ENCODE assay signal across 14 cellular contexts in the genomic region with DNA sequence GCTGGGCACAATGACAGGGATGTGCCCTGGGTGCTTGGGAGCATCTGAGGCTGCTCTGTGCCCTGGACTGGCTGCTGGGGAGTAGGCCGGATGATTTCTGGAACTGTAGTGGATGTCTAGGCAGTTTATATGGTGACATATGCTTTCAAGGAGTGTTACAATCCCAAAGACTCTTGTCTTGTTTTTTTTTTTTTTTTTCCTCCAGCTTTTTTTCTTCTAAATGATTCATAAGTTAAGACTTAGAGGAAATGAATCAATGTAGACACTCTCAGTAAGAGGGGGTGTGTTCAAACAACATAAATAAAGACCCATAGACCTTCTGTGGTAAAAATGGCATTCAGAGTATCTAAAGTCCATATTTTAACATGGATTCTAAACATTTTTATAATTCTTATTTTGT.
DNase-seq lines count a peak whose midpoint lies in the region; TF ChIP-seq lines count a peak whose summit lies in the region.
"Had no signal": no experiment of that assay in that cellular context is flagged by ENCODE, and none has a peak within 500 bp of the region (broad histone marks: within the 10 kb centered on the region; RNA-seq: fewer than 3 reads in every experiment).

No MANE protein-coding gene starts in this region.

- WGBS in neuronal stem cell (ENCODE audit: extremely low coverage in 2 of 2, insufficient read length in 2 of 2, insufficient replicate concordance in 1 of 2), 2 donors = no CpG with 5 or more reads among the region's 1 CpG

- no peak overlapping the region for H3K27ac ChIP-seq in neuronal stem cell (replicated peaks; ENCODE audit: low read length)
- H3K27ac ChIP-seq: 22Rv1, thyroid gland had no signal

- H3K4me3 ChIP-seq in astrocyte of the cerebellum (ENCODE audit: low read depth, low read length) (no peak overlapping the region), neuronal stem cell (ENCODE audit: low read length in 2 of 2) (no peak overlapping the region)
- H3K4me3 ChIP-seq: thyroid gland had no signal

- H3K36me3 ChIP-seq in neuronal stem cell (replicated peaks in 1 of 2; ENCODE audit: control insufficient read depth in 2 of 2, insufficient read depth in 2 of 2, low read length in 2 of 2) = no peaks in the 10 kb centered on the region
- H3K36me3 ChIP-seq: thyroid gland had no signal

- H4K91ac ChIP-seq in neuronal stem cell (ENCODE audit: low read depth, low read length, poor library complexity) = no peak overlapping the region

- no peak overlapping the region for H2BK120ac ChIP-seq in neuronal stem cell (ENCODE audit: low read depth, low read length)

- H2BK15ac ChIP-seq in neuronal stem cell (ENCODE audit: low read length) = no peak overlapping the region

- H3K9ac ChIP-seq in neuronal stem cell (ENCODE audit: low read depth, low read length, poor library complexity) = no peak overlapping the region

- no peak overlapping the region for H3K4ac ChIP-seq in neuronal stem cell (ENCODE audit: low read length)

- H3K27me3 ChIP-seq in neuronal stem cell (ENCODE audit: control insufficient read depth in 3 of 3, insufficient read depth in 3 of 3, low read depth in 1 of 3, low read length in 3 of 3) = no peaks in the 10 kb centered on the region
- H3K27me3 ChIP-seq: thyroid gland had no signal

- no peak overlapping the region for H3K23ac ChIP-seq in neuronal stem cell (ENCODE audit: low read depth, low read length, poor library complexity)

- in situ Hi-C loops in astrocyte of the cerebellum (cut with HindIII; ENCODE audit: low sequenced_read_pairs) = no loop called here

- H2BK5ac ChIP-seq in neuronal stem cell (ENCODE audit: low read length) = no peak overlapping the region

- DNase-seq in DMS53 (lab: John Stamatoyannopoulos, UW) (peak; percentile 11), DMS53 treated with DMSO at 0.1 percent for 48 hours (lab: John Stamatoyannopoulos, UW; ENCODE audit: unreplicated experiment) (no peak), astrocyte of the cerebellum (ENCODE audit: low read depth) (peak; percentile 41), glomerular endothelial cell (ENCODE audit: extremely low read depth, low read depth, low spot score) (peak; percentile 31), NCI-H2081 treated with DMSO at 0.1 percent for 48 hours (lab: John Stamatoyannopoulos, UW) (no peak), neuronal stem cell (ENCODE audit: low spot score) (no peak), DMS 273 (lab: John Stamatoyannopoulos, UW; ENCODE audit: unreplicated experiment) (no peak), NCI-H1417 (lab: John Stamatoyannopoulos, UW) (no peak)
- DNase-seq: activated naive CD4-positive, alpha-beta T cell; H7; NCI-H1436; NCI-H526; thyroid gland had no signal

- H2AK5ac ChIP-seq in neuronal stem cell (ENCODE audit: low read depth, low read length) = no peak overlapping the region

- H3K4me2 ChIP-seq in neuronal stem cell (ENCODE audit: insufficient read depth, low read length, poor library complexity, severe bottlenecking) = no peak overlapping the region

- no peak for TF ChIP-seq CTCF in astrocyte of the cerebellum (IDR thresholded peaks at IDR 0.05; ENCODE audit: low read depth, low read length, missing control alignments)

- no peaks in the 10 kb centered on the region for H3K9me3 ChIP-seq in neuronal stem cell (replicated peaks in 1 of 2; ENCODE audit: control insufficient read depth in 2 of 2, insufficient read depth in 1 of 2, low read depth in 1 of 2, low read length in 2 of 2)
- H3K9me3 ChIP-seq: thyroid gland had no signal

- H2AFZ ChIP-seq in neuronal stem cell (ENCODE audit: low read length) = no peak overlapping the region

- no peak overlapping the region for H4K8ac ChIP-seq in neuronal stem cell (ENCODE audit: low read depth, low read length)

- H2BK12ac ChIP-seq in neuronal stem cell (ENCODE audit: low read length) = no peak overlapping the region

- no peak overlapping the region for H3K18ac ChIP-seq in neuronal stem cell (ENCODE audit: low read length)

- no peaks in the 10 kb centered on the region for H3K79me1 ChIP-seq in neuronal stem cell (ENCODE audit: low read depth, low read length)

- H3K14ac ChIP-seq in neuronal stem cell (ENCODE audit: low read length) = no peak overlapping the region

- peaks cover 4 to 20% of the 10 kb centered on the region in 2 donors for H3K4me1 ChIP-seq in neuronal stem cell (ENCODE audit: control insufficient read depth in 2 of 2, insufficient read depth in 1 of 2, low read depth in 1 of 2, low read length in 2 of 2)

Comparison
In these comparisons a context has a peak if more than half of its experiments do, and no peak if none do; other contexts are left out.
1. DNase-seq: peak in DMS53 (single experiment), astrocyte of the cerebellum (single experiment) and glomerular endothelial cell (single experiment); none in DMS53 treated with DMSO at 0.1 percent for 48 hours (single experiment), NCI-H2081 treated with DMSO at 0.1 percent for 48 hours (single experiment), neuronal stem cell (single experiment), DMS 273 (single experiment) and NCI-H1417 (0 of 3).